Comparison of ENCODE assay signal across 25 cellular contexts in the genomic region with DNA sequence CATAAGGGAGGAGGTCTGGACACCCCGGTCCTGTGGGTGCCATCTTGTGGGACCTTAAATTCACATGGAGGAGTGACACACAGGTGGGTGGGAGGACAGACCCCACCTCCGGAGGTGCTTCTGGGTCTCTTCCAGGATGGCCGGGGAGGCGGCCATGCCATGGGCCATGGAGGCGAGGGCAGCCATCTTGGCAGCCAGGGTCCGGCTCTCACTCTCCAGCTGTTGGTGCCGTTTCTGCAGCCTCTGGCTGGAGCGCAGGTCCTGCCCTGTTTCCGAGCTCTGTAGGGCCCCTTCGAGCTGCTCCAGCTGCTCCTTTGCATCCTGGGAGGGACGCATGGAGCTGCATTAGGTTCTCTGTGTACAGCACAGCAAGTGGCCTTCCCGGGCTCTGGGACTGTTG.
"Had no signal": no experiment of that assay in that cellular context is flagged by ENCODE, and none has a peak within 500 bp of the region (broad histone marks: within the 10 kb centered on the region; RNA-seq: fewer than 3 reads in every experiment).

No MANE protein-coding gene starts in this region.

- H3K9me3 Mint-ChIP-seq: dendritic cell treated with granulocyte-macrophage colony-stimulating factor and Interleukin-4, amounts not matched to agents 40 ng/mL and 50 ng/mL, for 4 days; effector memory CD8-positive, alpha-beta T cell; endodermal cell had no signal

- H3K9me3 ChIP-seq: colonic mucosa, esophagus muscularis mucosa, esophagus squamous epithelium, gastrocnemius medialis, gastroesophageal sphincter, heart left ventricle, heart right ventricle had no signal

- H3K36me3 ChIP-seq: colonic mucosa, esophagus muscularis mucosa, esophagus squamous epithelium, gastrocnemius medialis, gastroesophageal sphincter, heart left ventricle, heart right ventricle had no signal

- H3K4me3 Mint-ChIP-seq: dendritic cell treated with granulocyte-macrophage colony-stimulating factor and Interleukin-4, amounts not matched to agents 40 ng/mL and 50 ng/mL, for 4 days; effector memory CD8-positive, alpha-beta T cell; endodermal cell had no signal

- H3K27ac Mint-ChIP-seq: dendritic cell treated with granulocyte-macrophage colony-stimulating factor and Interleukin-4, amounts not matched to agents 40 ng/mL and 50 ng/mL, for 4 days; endodermal cell had no signal

- H3K4me1 Mint-ChIP-seq: endodermal cell had no signal

- DNase-seq: colonic mucosa; cortex of kidney; dermis blood vessel endothelial cell; dorsolateral prefrontal cortex; effector CD4-positive, alpha-beta T cell; effector CD8-positive, alpha-beta T cell; effector memory CD4-positive, alpha-beta T cell; effector memory CD8-positive, alpha-beta T cell; endodermal cell; erythroblast; esophagus squamous epithelium; foreskin fibroblast; foreskin keratinocyte; foreskin melanocyte; gastrocnemius medialis; glutamatergic neuron; head of caudate nucleus; heart left ventricle; heart right ventricle had no signal

- H3K4me3 ChIP-seq: colonic mucosa, coronary artery, dorsolateral prefrontal cortex, esophagus muscularis mucosa, esophagus squamous epithelium, gastrocnemius medialis, gastroesophageal sphincter, heart left ventricle, heart right ventricle had no signal

- H3K4me1 ChIP-seq: colonic mucosa, esophagus muscularis mucosa, gastroesophageal sphincter had no signal

- H3K27ac ChIP-seq: colonic mucosa, coronary artery, dorsolateral prefrontal cortex, epithelial cell of prostate, esophagus muscularis mucosa, esophagus squamous epithelium, foreskin keratinocyte, gastrocnemius medialis, gastroesophageal sphincter, heart left ventricle, heart right ventricle had no signal

- H3K27me3 ChIP-seq: colonic mucosa, dorsolateral prefrontal cortex, esophagus squamous epithelium, gastrocnemius medialis, heart left ventricle, heart right ventricle had no signal

- ATAC-seq: effector memory CD8-positive, alpha-beta T cell; esophagus mucosa; foreskin keratinocyte; gastrocnemius medialis; gastroesophageal sphincter; heart left ventricle; heart right ventricle had no signal
